Comparison of ENCODE assay signal across 9 cellular contexts in genomic region chr1:84973493-84974334, GRCh38. TPM values are rescaled to one million over a fixed set of nuclear protein-coding genes. Genes with fewer than 3 reads are reported as not detected.
DNase-seq lines count a peak whose midpoint lies in the region; FAIRE-seq and TF ChIP-seq lines count a peak whose summit lies in the region.
"Had no signal": no experiment of that assay in that cellular context is flagged by ENCODE, and none has a peak within 500 bp of the region (broad histone marks: within the 10 kb centered on the region; RNA-seq: fewer than 3 reads in every experiment).

No MANE protein-coding gene starts in this region.

- H3K36me3 Mint-ChIP-seq in T-helper 2 cell treated with Interferon-gamma antibody and Interleukin-4, amounts not matched to agents 5 μg/mL and 100 μg/mL, for 36 hours (ENCODE audit: low read depth): peaks cover 32% of the 10 kb centered on the region
- peaks cover 9% of the 10 kb centered on the region for H3K36me3 Mint-ChIP-seq in activated naive CD4-positive, alpha-beta T cell treated with anti-CD3 and anti-CD28 coated beads, Interleukin-2, amount 10 ng/mL, durations not matched to agents 7 days and 5 days

- H3K9me3 ChIP-seq in HEK293 (ENCODE audit: control insufficient read depth, insufficient read depth, low read depth, low read length): no peaks in the 10 kb centered on the region
- H3K9me3 ChIP-seq in kidney (ENCODE audit: control insufficient read depth in 1 of 2, low read length in 2 of 2): no peaks in the 10 kb centered on the region

- peak overlapping the region; percentile 92 for H3K27ac Mint-ChIP-seq in T-helper 2 cell treated with Interferon-gamma antibody and Interleukin-4, amounts not matched to agents 5 μg/mL and 100 μg/mL, for 36 hours
- H3K27ac Mint-ChIP-seq in activated naive CD4-positive, alpha-beta T cell treated with anti-CD3 and anti-CD28 coated beads, Interleukin-2, amount 10 ng/mL, durations not matched to agents 7 days and 5 days: no peak overlapping the region

- TF ChIP-seq CTCF in HEK293 (tag by site-specific recombination; IDR thresholded peaks at IDR 0.05) (no peak), NB4 (IDR thresholded peaks at IDR 0.05; ENCODE audit: low read depth, low read length) (no peak), kidney (IDR thresholded peaks at IDR 0.05; ENCODE audit: borderline replicate concordance, extremely low read depth, insufficient read depth) (no peak)

- peaks cover 66% of the 10 kb centered on the region for H3K4me1 Mint-ChIP-seq in T-helper 2 cell treated with Interferon-gamma antibody and Interleukin-4, amounts not matched to agents 5 μg/mL and 100 μg/mL, for 36 hours (ENCODE audit: low read depth)
- peaks cover 45% of the 10 kb centered on the region for H3K4me1 Mint-ChIP-seq in activated naive CD4-positive, alpha-beta T cell treated with anti-CD3 and anti-CD28 coated beads, Interleukin-2, amount 10 ng/mL, durations not matched to agents 7 days and 5 days

- H3K27me3 Mint-ChIP-seq in T-helper 2 cell treated with Interferon-gamma antibody and Interleukin-4, amounts not matched to agents 5 μg/mL and 100 μg/mL, for 36 hours (ENCODE audit: low read depth): no peaks in the 10 kb centered on the region
- H3K27me3 Mint-ChIP-seq in activated naive CD4-positive, alpha-beta T cell treated with anti-CD3 and anti-CD28 coated beads, Interleukin-2, amount 10 ng/mL, durations not matched to agents 7 days and 5 days: peaks cover under 1% of the 10 kb centered on the region

- peak; percentile 62 for DNase-seq in T-helper 2 cell treated with Interferon-gamma antibody and Interleukin-4, amounts not matched to agents 5 μg/mL and 100 μg/mL, for 36 hours (ENCODE audit: low spot score)
- DNase-seq in T-helper 2 cell: no peak
- peak; percentile 27 for DNase-seq in NB4 (ENCODE audit: low read depth)
- peak; percentile 13 for DNase-seq in myocyte (ENCODE audit: low read depth)
- no peak for DNase-seq in kidney
- no peak for DNase-seq in NCI-H1436 treated with DMSO at 0.1 percent for 48 hours (lab: John Stamatoyannopoulos, UW)
- DNase-seq in activated naive CD4-positive, alpha-beta T cell treated with anti-CD3 and anti-CD28 coated beads, Interleukin-2, amount 10 ng/mL, durations not matched to agents 7 days and 5 days: no peak

- H3K4me3 Mint-ChIP-seq in T-helper 2 cell treated with Interferon-gamma antibody and Interleukin-4, amounts not matched to agents 5 μg/mL and 100 μg/mL, for 36 hours: peak overlapping the region; percentile 69
- H3K4me3 Mint-ChIP-seq in activated naive CD4-positive, alpha-beta T cell treated with anti-CD3 and anti-CD28 coated beads, Interleukin-2, amount 10 ng/mL, durations not matched to agents 7 days and 5 days: no peak overlapping the region

- H3K4me3 ChIP-seq in HEK293 (ENCODE audit: low read depth, low read length): no peak overlapping the region
- no peak overlapping the region for H3K4me3 ChIP-seq in NB4 (ENCODE audit: low read depth, low read length)
- H3K4me3 ChIP-seq in kidney (ENCODE audit: low read length in 2 of 2): no peak overlapping the region
- H3K4me3 ChIP-seq: skin epidermis had no signal

- H3K27ac ChIP-seq in HEK293 (ENCODE audit: extremely low read depth, low read depth, low read length) (no peak overlapping the region), kidney (ENCODE audit: low read depth in 2 of 2, low read length in 2 of 2) (no peak overlapping the region)

- FAIRE-seq in kidney (lab: Jason Lieb, UNC): no peak

- POLR2A ChIA-PET in HEK293 (lab: Yijun Ruan, JAX): no interaction called here

- H3K36me3 ChIP-seq in HEK293 (ENCODE audit: control insufficient read depth in 2 of 2, insufficient read depth in 1 of 2, low read length in 2 of 2) (peaks cover 0 to 2% of the 10 kb centered on the region in 2 experiments; a peak in 2 of 3 replicates), kidney (ENCODE audit: control insufficient read depth in 1 of 2, insufficient read depth in 2 of 2, low read length in 2 of 2) (no peaks in the 10 kb centered on the region)

- peaks cover 11% of the 10 kb centered on the region for H3K9me3 Mint-ChIP-seq in T-helper 2 cell treated with Interferon-gamma antibody and Interleukin-4, amounts not matched to agents 5 μg/mL and 100 μg/mL, for 36 hours
- H3K9me3 Mint-ChIP-seq in activated naive CD4-positive, alpha-beta T cell treated with anti-CD3 and anti-CD28 coated beads, Interleukin-2, amount 10 ng/mL, durations not matched to agents 7 days and 5 days: no peaks in the 10 kb centered on the region

- peaks cover 9% of the 10 kb centered on the region for H3K4me1 ChIP-seq in HEK293 (ENCODE audit: control insufficient read depth, insufficient read depth, low read length)
- H3K4me1 ChIP-seq in kidney (ENCODE audit: control insufficient read depth in 1 of 2, insufficient read depth in 1 of 2, low read depth in 1 of 2, low read length in 2 of 2): peaks cover 0 to under 1% of the 10 kb centered on the region in 2 donors

- no peak for TF ChIP-seq POLR2A in NB4 (IDR thresholded peaks at IDR 0.05; ENCODE audit: extremely low read depth, insufficient read length)

- no peak overlapping the region for H3K9ac ChIP-seq in kidney (ENCODE audit: low read length in 2 of 2)

- CTCF ChIA-PET in HEK293 (lab: Yijun Ruan, JAX): interaction anchor here (1.2 kb wide), 1 partner anchor 29 kb away, joined by 3 read pairs; no protein-coding TSS in a partner anchor
- CTCF ChIA-PET in activated naive CD4-positive, alpha-beta T cell treated with anti-CD3 and anti-CD28 coated beads, Interleukin-2, amount 10 ng/mL, durations not matched to agents 7 days and 5 days (lab: Charles Lee): interaction anchor here (1.4 to 2.4 kb wide), 2 partner anchors 16 to 54 kb away, joined by 5 to 8 read pairs; no protein-coding TSS in a partner anchor

- intact Hi-C loops in kidney (cut with DNase I): no loop called here

TF ChIP-seq in HEK293, 187 proteins besides CTCF, POLR2A, EP300 and RAD21:
- TF ChIP-seq ZFP37 (tag by site-specific recombination; IDR thresholded peaks at IDR 0.05): no peak
- peak; percentile 32 for TF ChIP-seq ZFHX2 (tag by site-specific recombination; conservative IDR thresholded peaks at IDR 0.05)
- TF ChIP-seq ZNF654 (tag by site-specific recombination; IDR thresholded peaks at IDR 0.05; ENCODE audit: low read depth): peak; percentile 5; the same call in 1 of the 2 replicates
TF ChIP-seq in HEK293: peak in this region for 2.

RNA-seq across cellular contexts. Expression of gene MCOLN2, which starts 23.2 kb away (rescaled TPM):
- total RNA-seq in myocyte (0.48 TPM in 1 of 2 replicates, not detected in the other), kidney (3.1 TPM)
- 0.05 TPM for polyA plus RNA-seq in myocyte (2012)
- polyA plus RNA-seq in kidney (ENCODE audit: insufficient read depth, low read depth, low replicate concordance): 0.56 TPM

Comparison
In these comparisons a context has a peak if more than half of its experiments do, and no peak if none do; other contexts are left out.
1. DNase-seq: peak in T-helper 2 cell treated with Interferon-gamma antibody and Interleukin-4, amounts not matched to agents 5 μg/mL and 100 μg/mL, for 36 hours (single experiment), NB4 (single experiment) and myocyte (single experiment); none in T-helper 2 cell (0 of 5), kidney (single experiment), NCI-H1436 treated with DMSO at 0.1 percent for 48 hours (single experiment) and activated naive CD4-positive, alpha-beta T cell treated with anti-CD3 and anti-CD28 coated beads, Interleukin-2, amount 10 ng/mL, durations not matched to agents 7 days and 5 days (single experiment).